8 cellular contexts compared by ENCODE assay signal in the genomic region with DNA sequence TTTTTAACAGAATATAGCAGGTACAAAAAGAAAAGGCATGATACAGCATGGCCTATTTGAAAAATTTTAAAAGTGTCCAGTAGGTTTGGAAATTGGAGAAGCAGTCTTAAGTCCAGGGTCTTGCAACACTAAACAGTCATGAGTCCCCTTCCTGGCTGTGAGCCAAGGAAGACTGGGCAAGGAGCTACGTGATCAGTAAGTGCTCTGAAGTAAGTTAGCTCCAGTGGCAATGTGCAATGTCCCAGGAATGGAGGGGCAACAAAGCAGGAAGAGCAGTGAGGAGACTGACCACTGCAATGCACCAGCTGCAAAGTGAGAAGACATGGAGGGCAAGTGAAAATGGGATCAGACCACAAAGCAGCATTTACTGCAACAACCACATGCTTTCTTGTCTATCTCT.
DNase-seq lines count a peak whose midpoint lies in the region; ATAC-seq and TF ChIP-seq lines count a peak whose summit lies in the region.

No MANE protein-coding gene starts in this region.

- H3K4me3 ChIP-seq in BLaER1 (no peak overlapping the region), colonic mucosa (no peak overlapping the region), neutrophil (ENCODE audit: low read depth in 1 of 2, low read length in 1 of 2) (no peak overlapping the region)

- TF ChIP-seq CTCF in colonic mucosa (IDR thresholded peaks at IDR 0.05) (no peak), neutrophil (IDR thresholded peaks at IDR 0.05) (no peak)

- H3K9me3 ChIP-seq in BLaER1 (no peaks in the 10 kb centered on the region), colonic mucosa (no peaks in the 10 kb centered on the region), neutrophil (no peaks in the 10 kb centered on the region)

- H3K27me3 ChIP-seq in BLaER1 (no peaks in the 10 kb centered on the region), colonic mucosa (no peaks in the 10 kb centered on the region), neutrophil (no peaks in the 10 kb centered on the region)

- H3K9ac ChIP-seq in BLaER1, result no peak overlapping the region
- H3K9ac ChIP-seq in colonic mucosa (ENCODE audit: low read depth in 2 of 2, low read length in 2 of 2), result no peak overlapping the region

- H4K20me1 ChIP-seq in BLaER1, result no peaks in the 10 kb centered on the region; the same call in 1 of the 2 replicates

- DNase-seq in Kasumi-1 (lab: John Stamatoyannopoulos, UW), result peak; percentile 60 to 63
- peak; percentile 45 for DNase-seq in colonic mucosa
- no peak for DNase-seq in DMS79 (lab: John Stamatoyannopoulos, UW)
- DNase-seq in COLO829 (ENCODE audit: low spot score), result no peak

- peaks cover 99% of the 10 kb centered on the region for H3K36me3 ChIP-seq in BLaER1
- no peaks in the 10 kb centered on the region for H3K36me3 ChIP-seq in colonic mucosa
- H3K36me3 ChIP-seq in neutrophil, result peaks cover 92% of the 10 kb centered on the region

- H3K27ac ChIP-seq in BLaER1, result no peak overlapping the region
- H3K27ac ChIP-seq in colonic mucosa, result no peak overlapping the region
- H3K27ac ChIP-seq in neutrophil, result peak overlapping the region; percentile 60

- no peak for ATAC-seq in HG03095 (IDR thresholded peaks at IDR 0.05; ENCODE audit: unreplicated experiment)
- no peak for ATAC-seq in GM21529 (IDR thresholded peaks at IDR 0.05; ENCODE audit: unreplicated experiment)

- H3K4me1 ChIP-seq in BLaER1 (peaks cover 21% of the 10 kb centered on the region), colonic mucosa (no peaks in the 10 kb centered on the region), neutrophil (ENCODE audit: control insufficient read depth in 1 of 2, insufficient read depth in 1 of 2, low read depth in 1 of 2, low read length in 1 of 2) (peaks cover 10 to 13% of the 10 kb centered on the region in 2 experiments)

- intact Hi-C loops in colonic mucosa (cut with DNase I), result no loop called here

- H3K4me2 ChIP-seq in BLaER1, result peak overlapping the region; percentile 11

Comparison
In these comparisons a context has a peak if more than half of its experiments do, and no peak if none do; other contexts are left out.
1. DNase-seq: peak in Kasumi-1 (2 of 2) and colonic mucosa (single experiment); none in DMS79 (single experiment) and COLO829 (single experiment).